1 cellular context compared by ENCODE assay signal in the genomic region with DNA sequence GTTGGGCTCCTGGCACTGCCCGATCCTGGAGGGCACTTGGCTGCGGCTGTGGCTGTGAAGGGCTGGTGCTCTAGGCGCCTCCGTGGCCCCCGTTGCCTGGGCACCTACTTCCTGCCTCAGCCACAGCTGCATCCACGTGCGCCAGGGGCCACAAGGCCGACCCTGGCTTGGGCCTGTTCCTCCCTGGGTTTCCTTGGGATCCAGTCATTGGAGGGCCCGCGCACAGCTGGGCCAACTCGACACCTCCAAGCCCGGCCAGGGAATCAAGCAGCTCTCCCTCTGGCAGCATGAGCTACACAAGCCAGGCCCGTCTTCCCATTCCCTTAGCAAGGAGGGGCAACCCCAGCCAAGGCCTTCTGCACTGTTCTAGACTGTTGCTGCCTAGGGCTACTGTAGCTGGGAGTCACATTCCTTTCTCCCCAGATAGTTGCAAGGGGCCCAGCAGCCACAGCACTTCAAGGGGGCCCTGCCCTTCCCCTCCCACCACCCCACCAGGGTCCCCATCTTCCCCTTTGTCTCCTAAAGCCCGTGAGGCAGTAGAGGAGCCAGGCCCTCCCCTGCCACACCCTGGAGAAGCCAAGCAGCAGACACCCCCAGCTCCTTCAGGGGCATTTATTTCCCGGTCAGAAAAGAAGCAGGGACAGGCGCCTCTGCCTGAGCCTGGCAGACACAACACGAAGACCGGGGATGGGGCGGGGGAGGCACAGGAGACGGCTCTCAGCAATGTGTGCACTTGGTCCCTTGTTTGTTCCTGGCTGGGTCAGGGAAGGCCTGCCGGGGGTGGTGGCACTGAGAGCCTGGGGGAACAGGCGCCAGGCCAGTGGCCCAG.
TF ChIP-seq lines count a peak whose summit lies in the region.

No MANE protein-coding gene starts in this region.

TF ChIP-seq in K562, 482 proteins besides CTCF, POLR2A, EP300 and RAD21 (continued from another document and continues in another):
- TF ChIP-seq, protein P1, sequence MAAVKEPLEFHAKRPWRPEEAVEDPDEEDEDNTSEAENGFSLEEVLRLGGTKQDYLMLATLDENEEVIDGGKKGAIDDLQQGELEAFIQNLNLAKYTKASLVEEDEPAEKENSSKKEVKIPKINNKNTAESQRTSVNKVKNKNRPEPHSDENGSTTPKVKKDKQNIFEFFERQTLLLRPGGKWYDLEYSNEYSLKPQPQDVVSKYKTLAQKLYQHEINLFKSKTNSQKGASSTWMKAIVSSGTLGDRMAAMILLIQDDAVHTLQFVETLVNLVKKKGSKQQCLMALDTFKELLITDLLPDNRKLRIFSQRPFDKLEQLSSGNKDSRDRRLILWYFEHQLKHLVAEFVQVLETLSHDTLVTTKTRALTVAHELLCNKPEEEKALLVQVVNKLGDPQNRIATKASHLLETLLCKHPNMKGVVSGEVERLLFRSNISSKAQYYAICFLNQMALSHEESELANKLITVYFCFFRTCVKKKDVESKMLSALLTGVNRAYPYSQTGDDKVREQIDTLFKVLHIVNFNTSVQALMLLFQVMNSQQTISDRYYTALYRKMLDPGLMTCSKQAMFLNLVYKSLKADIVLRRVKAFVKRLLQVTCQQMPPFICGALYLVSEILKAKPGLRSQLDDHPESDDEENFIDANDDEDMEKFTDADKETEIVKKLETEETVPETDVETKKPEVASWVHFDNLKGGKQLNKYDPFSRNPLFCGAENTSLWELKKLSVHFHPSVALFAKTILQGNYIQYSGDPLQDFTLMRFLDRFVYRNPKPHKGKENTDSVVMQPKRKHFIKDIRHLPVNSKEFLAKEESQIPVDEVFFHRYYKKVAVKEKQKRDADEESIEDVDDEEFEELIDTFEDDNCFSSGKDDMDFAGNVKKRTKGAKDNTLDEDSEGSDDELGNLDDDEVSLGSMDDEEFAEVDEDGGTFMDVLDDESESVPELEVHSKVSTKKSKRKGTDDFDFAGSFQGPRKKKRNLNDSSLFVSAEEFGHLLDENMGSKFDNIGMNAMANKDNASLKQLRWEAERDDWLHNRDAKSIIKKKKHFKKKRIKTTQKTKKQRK (IDR thresholded peaks at IDR 0.05; ENCODE audit: borderline replicate concordance, low read depth, low read length), result no peak
- TF ChIP-seq, protein P2, sequence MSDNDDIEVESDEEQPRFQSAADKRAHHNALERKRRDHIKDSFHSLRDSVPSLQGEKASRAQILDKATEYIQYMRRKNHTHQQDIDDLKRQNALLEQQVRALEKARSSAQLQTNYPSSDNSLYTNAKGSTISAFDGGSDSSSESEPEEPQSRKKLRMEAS (CRISPR knock-in tag; IDR thresholded peaks at IDR 0.05), result no peak
- TF ChIP-seq, protein P3, sequence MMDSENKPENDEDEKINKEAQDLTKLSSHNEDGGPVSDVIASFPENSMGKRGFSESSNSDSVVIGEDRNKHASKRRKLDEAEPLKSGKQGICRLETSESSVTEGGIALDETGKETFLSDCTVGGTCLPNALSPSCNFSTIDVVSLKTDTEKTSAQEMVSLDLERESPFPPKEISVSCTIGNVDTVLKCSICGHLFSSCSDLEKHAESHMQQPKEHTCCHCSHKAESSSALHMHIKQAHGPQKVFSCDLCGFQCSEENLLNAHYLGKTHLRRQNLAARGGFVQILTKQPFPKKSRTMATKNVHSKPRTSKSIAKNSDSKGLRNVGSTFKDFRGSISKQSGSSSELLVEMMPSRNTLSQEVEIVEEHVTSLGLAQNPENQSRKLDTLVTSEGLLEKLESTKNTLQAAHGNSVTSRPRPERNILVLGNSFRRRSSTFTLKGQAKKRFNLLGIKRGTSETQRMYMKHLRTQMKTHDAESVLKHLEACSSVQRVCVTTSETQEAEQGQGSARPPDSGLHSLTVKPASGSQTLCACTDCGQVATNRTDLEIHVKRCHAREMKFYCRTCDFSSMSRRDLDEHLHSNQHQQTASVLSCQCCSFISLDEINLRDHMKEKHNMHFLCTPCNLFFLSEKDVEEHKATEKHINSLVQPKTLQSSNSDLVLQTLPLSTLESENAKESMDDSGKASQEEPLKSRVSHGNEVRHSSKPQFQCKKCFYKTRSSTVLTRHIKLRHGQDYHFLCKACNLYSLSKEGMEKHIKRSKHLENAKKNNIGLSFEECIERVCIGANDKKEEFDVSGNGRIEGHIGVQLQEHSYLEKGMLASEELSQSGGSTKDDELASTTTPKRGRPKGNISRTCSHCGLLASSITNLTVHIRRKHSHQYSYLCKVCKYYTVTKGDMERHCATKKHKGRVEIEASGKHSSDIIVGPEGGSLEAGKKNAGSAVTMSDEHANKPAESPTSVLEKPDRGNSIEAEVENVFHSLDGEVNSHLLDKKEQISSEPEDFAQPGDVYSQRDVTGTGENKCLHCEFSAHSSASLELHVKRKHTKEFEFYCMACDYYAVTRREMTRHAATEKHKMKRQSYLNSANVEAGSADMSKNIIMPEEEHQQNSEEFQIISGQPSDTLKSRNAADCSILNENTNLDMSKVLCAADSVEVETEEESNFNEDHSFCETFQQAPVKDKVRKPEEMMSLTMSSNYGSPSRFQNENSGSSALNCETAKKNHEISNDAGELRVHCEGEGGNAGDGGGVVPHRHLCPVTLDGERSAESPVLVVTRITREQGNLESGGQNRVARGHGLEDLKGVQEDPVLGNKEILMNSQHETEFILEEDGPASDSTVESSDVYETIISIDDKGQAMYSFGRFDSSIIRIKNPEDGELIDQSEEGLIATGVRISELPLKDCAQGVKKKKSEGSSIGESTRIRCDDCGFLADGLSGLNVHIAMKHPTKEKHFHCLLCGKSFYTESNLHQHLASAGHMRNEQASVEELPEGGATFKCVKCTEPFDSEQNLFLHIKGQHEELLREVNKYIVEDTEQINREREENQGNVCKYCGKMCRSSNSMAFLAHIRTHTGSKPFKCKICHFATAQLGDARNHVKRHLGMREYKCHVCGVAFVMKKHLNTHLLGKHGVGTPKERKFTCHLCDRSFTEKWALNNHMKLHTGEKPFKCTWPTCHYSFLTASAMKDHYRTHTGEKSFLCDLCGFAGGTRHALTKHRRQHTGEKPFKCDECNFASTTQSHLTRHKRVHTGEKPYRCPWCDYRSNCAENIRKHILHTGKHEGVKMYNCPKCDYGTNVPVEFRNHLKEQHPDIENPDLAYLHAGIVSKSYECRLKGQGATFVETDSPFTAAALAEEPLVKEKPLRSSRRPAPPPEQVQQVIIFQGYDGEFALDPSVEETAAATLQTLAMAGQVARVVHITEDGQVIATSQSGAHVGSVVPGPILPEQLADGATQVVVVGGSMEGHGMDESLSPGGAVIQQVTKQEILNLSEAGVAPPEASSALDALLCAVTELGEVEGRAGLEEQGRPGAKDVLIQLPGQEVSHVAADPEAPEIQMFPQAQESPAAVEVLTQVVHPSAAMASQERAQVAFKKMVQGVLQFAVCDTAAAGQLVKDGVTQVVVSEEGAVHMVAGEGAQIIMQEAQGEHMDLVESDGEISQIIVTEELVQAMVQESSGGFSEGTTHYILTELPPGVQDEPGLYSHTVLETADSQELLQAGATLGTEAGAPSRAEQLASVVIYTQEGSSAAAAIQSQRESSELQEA (IDR thresholded peaks at IDR 0.05; ENCODE audit: low read depth), result no peak
- TF ChIP-seq NFYB (IDR thresholded peaks at IDR 0.05; ENCODE audit: extremely low read depth, insufficient read length) (no peak), PHF8 (IDR thresholded peaks at IDR 0.05; ENCODE audit: borderline replicate concordance, low read length) (no peak), ZNF124 (CRISPR knock-in tag; IDR thresholded peaks at IDR 0.05) (no peak), MYNN (IDR thresholded peaks at IDR 0.05) (peak; percentile 89), MYNN (CRISPR knock-in tag; IDR thresholded peaks at IDR 0.05) (no peak), MEF2D (tag; conservative IDR thresholded peaks at IDR 0.05; ENCODE audit: low read depth) (no peak), ZNF184 (CRISPR knock-in tag; IDR thresholded peaks at IDR 0.05) (no peak), NFE2 (IDR thresholded peaks at IDR 0.05; ENCODE audit: low read depth) (no peak), HNRNPL (IDR thresholded peaks at IDR 0.05; ENCODE audit: low read depth, low read length) (peak; percentile 80; the same call in 1 of the 2 replicates), CBFA2T2 (conservative IDR thresholded peaks at IDR 0.05) (no peak), LCOR (CRISPR knock-in tag; IDR thresholded peaks at IDR 0.05) (no peak), ZNF551 (CRISPR knock-in tag; IDR thresholded peaks at IDR 0.05) (no peak), RBM34 (IDR thresholded peaks at IDR 0.05; ENCODE audit: borderline replicate concordance, insufficient read depth, low read length) (no peak), ZNF766 (CRISPR knock-in tag; conservative IDR thresholded peaks at IDR 0.05) (no peak), CCNT2 (IDR thresholded peaks at IDR 0.05; ENCODE audit: borderline replicate concordance, extremely low read depth, insufficient read length, low read depth, low read length) (peak; percentile 87), PHB (CRISPR knock-in tag; IDR thresholded peaks at IDR 0.05) (peak; percentile 8; the same call in 1 of the 2 replicates), SIN3B (IDR thresholded peaks at IDR 0.05; ENCODE audit: low read depth) (no peak), ZKSCAN1 (IDR thresholded peaks at IDR 0.05; ENCODE audit: low read depth, low read length) (no peak), SNRNP70 (optimal IDR thresholded peaks at IDR 0.05; ENCODE audit: low read depth, low read length) (no peak), HDAC6 (IDR thresholded peaks at IDR 0.05; ENCODE audit: low read depth, low read length) (no peak), ARHGAP35 (IDR thresholded peaks at IDR 0.05; ENCODE audit: partially characterized antibody) (no peak), CTBP1 (IDR thresholded peaks at IDR 0.05; ENCODE audit: borderline replicate concordance) (no peak), JUN (IDR thresholded peaks at IDR 0.05; ENCODE audit: borderline replicate concordance, low read depth, low read length) (no peak), JUN (CRISPR knock-in tag; IDR thresholded peaks at IDR 0.05; ENCODE audit: borderline replicate concordance) (no peak), ZNF24 (IDR thresholded peaks at IDR 0.05) (no peak), ZKSCAN8 (CRISPR knock-in tag; IDR thresholded peaks at IDR 0.05) (no peak), PHF21A (IDR thresholded peaks at IDR 0.05; ENCODE audit: borderline replicate concordance, low read depth) (no peak)
- TF ChIP-seq, protein P4, sequence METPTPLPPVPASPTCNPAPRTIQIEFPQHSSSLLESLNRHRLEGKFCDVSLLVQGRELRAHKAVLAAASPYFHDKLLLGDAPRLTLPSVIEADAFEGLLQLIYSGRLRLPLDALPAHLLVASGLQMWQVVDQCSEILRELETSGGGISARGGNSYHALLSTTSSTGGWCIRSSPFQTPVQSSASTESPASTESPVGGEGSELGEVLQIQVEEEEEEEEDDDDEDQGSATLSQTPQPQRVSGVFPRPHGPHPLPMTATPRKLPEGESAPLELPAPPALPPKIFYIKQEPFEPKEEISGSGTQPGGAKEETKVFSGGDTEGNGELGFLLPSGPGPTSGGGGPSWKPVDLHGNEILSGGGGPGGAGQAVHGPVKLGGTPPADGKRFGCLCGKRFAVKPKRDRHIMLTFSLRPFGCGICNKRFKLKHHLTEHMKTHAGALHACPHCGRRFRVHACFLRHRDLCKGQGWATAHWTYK (CRISPR knock-in tag; IDR thresholded peaks at IDR 0.05), result peak; percentile 83
- TF ChIP-seq, protein P5, sequence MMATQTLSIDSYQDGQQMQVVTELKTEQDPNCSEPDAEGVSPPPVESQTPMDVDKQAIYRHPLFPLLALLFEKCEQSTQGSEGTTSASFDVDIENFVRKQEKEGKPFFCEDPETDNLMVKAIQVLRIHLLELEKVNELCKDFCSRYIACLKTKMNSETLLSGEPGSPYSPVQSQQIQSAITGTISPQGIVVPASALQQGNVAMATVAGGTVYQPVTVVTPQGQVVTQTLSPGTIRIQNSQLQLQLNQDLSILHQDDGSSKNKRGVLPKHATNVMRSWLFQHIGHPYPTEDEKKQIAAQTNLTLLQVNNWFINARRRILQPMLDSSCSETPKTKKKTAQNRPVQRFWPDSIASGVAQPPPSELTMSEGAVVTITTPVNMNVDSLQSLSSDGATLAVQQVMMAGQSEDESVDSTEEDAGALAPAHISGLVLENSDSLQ (IDR thresholded peaks at IDR 0.05), result no peak
- TF ChIP-seq, protein P6, sequence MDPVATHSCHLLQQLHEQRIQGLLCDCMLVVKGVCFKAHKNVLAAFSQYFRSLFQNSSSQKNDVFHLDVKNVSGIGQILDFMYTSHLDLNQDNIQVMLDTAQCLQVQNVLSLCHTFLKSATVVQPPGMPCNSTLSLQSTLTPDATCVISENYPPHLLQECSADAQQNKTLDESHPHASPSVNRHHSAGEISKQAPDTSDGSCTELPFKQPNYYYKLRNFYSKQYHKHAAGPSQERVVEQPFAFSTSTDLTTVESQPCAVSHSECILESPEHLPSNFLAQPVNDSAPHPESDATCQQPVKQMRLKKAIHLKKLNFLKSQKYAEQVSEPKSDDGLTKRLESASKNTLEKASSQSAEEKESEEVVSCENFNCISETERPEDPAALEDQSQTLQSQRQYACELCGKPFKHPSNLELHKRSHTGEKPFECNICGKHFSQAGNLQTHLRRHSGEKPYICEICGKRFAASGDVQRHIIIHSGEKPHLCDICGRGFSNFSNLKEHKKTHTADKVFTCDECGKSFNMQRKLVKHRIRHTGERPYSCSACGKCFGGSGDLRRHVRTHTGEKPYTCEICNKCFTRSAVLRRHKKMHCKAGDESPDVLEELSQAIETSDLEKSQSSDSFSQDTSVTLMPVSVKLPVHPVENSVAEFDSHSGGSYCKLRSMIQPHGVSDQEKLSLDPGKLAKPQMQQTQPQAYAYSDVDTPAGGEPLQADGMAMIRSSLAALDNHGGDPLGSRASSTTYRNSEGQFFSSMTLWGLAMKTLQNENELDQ (CRISPR knock-in tag; IDR thresholded peaks at IDR 0.05; ENCODE audit: borderline replicate concordance), result no peak
- TF ChIP-seq, protein P7, sequence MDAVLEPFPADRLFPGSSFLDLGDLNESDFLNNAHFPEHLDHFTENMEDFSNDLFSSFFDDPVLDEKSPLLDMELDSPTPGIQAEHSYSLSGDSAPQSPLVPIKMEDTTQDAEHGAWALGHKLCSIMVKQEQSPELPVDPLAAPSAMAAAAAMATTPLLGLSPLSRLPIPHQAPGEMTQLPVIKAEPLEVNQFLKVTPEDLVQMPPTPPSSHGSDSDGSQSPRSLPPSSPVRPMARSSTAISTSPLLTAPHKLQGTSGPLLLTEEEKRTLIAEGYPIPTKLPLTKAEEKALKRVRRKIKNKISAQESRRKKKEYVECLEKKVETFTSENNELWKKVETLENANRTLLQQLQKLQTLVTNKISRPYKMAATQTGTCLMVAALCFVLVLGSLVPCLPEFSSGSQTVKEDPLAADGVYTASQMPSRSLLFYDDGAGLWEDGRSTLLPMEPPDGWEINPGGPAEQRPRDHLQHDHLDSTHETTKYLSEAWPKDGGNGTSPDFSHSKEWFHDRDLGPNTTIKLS (IDR thresholded peaks at IDR 0.05; ENCODE audit: borderline replicate concordance, low read depth), result no peak
- TF ChIP-seq, protein P8, sequence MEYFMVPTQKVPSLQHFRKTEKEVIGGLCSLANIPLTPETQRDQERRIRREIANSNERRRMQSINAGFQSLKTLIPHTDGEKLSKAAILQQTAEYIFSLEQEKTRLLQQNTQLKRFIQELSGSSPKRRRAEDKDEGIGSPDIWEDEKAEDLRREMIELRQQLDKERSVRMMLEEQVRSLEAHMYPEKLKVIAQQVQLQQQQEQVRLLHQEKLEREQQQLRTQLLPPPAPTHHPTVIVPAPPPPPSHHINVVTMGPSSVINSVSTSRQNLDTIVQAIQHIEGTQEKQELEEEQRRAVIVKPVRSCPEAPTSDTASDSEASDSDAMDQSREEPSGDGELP (CRISPR knock-in tag; IDR thresholded peaks at IDR 0.05; ENCODE audit: borderline replicate concordance), result peak; percentile 60
- TF ChIP-seq, protein P9, sequence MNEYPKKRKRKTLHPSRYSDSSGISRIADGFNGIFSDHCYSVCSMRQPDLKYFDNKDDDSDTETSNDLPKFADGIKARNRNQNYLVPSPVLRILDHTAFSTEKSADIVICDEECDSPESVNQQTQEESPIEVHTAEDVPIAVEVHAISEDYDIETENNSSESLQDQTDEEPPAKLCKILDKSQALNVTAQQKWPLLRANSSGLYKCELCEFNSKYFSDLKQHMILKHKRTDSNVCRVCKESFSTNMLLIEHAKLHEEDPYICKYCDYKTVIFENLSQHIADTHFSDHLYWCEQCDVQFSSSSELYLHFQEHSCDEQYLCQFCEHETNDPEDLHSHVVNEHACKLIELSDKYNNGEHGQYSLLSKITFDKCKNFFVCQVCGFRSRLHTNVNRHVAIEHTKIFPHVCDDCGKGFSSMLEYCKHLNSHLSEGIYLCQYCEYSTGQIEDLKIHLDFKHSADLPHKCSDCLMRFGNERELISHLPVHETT (CRISPR knock-in tag; conservative IDR thresholded peaks at IDR 0.05 in 1 of 2, IDR thresholded peaks at IDR 0.05 in 1 of 2), result no peak
